ENCODE assay signal across 8 cellular contexts in the genomic region with DNA sequence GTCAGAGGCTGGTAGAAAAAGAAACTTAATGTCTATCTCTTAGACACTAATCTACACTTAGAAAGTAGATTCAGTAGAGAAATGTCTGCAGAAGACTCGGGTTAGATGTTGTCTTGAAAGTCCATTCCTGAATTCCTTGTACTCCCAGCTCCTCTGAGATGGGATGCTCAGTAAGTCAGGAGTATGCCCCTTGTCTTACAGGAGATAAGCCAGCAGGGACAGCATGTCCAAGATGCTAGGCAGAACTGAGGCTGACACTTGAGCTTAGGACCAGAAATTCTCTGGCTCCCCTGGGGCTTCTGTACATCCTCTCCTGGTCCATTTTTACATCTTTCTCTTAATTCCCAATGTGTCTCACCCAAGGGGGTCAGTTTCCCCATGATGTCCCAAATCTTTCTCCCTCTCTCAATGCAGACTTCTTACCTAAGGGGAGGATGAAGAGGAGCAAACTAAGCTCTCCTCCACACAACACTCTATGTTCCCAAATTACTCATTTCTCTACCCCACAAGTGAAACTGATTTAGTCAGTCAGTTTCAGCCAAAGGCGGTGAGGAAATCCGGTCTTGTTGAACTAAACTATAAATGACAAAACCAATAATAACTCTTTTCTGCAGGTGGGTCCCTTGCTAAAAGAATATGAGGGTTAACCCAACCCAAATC.
DNase-seq lines count a peak whose midpoint lies in the region; ATAC-seq and TF ChIP-seq lines count a peak whose summit lies in the region.

No MANE protein-coding gene starts in this region.

- H3K36me3 ChIP-seq in KMS-11 (ENCODE audit: insufficient read depth), result no peaks in the 10 kb centered on the region

- ATAC-seq in GM21528 (IDR thresholded peaks at IDR 0.05; ENCODE audit: low FRiP score, unreplicated experiment), result peak; percentile 73
- ATAC-seq in stimulated activated effector memory CD8-positive, alpha-beta T cell treated with anti-CD3 and anti-CD28 coated beads, Interleukin-12 subunit alpha, Interleukin-12 subunit beta, amount 100 ng/mL, for 72 hours, result peak; percentile 70

- H2AFZ ChIP-seq in KMS-11 (ENCODE audit: low read depth), result no peak overlapping the region

- H3K4me2 ChIP-seq in KMS-11, result peak overlapping the region; percentile 84

- H3K27ac ChIP-seq in KMS-11, result peak overlapping the region; percentile 58

- H3K9ac ChIP-seq in KMS-11, result no peak overlapping the region

- DNase-seq in amniotic epithelial cell (ENCODE audit: low read depth) (peak; percentile 49), cerebellum (ENCODE audit: low spot score) (no peak), NCI-H446 treated with DMSO at 0.1 percent for 48 hours (lab: John Stamatoyannopoulos, UW) (no peak), NCI-H1092 treated with DMSO at 0.1 percent for 48 hours (lab: John Stamatoyannopoulos, UW) (no peak)
- peak in 1 of 2 donors; percentile 65 for DNase-seq in stimulated activated effector memory CD8-positive, alpha-beta T cell treated with anti-CD3 and anti-CD28 coated beads, Interleukin-12 subunit alpha, Interleukin-12 subunit beta, amount 100 ng/mL, for 72 hours (ENCODE audit: low spot score in 2 of 2)

- no peaks in the 10 kb centered on the region for H3K9me3 Mint-ChIP-seq in stimulated activated effector memory CD8-positive, alpha-beta T cell treated with anti-CD3 and anti-CD28 coated beads, Interleukin-12 subunit alpha, Interleukin-12 subunit beta, amount 100 ng/mL, for 72 hours

- peak overlapping the region; percentile 50; the same call in 1 of the 2 replicates for H3K4me3 ChIP-seq in GM08714 (ENCODE audit: low read length)
- H3K4me3 ChIP-seq in KMS-11 (IDR thresholded peaks at IDR 0.05; ENCODE audit: insufficient read depth, low read depth, low read length), result no peak overlapping the region

- H3K79me2 ChIP-seq in KMS-11 (ENCODE audit: insufficient read depth, low read depth), result no peaks in the 10 kb centered on the region

- no peaks in the 10 kb centered on the region for H3K27me3 ChIP-seq in KMS-11 (ENCODE audit: insufficient read depth, low read depth)

- no peaks in the 10 kb centered on the region for H3K36me3 Mint-ChIP-seq in stimulated activated effector memory CD8-positive, alpha-beta T cell treated with anti-CD3 and anti-CD28 coated beads, Interleukin-12 subunit alpha, Interleukin-12 subunit beta, amount 100 ng/mL, for 72 hours

- no peak overlapping the region for H3K4me3 Mint-ChIP-seq in stimulated activated effector memory CD8-positive, alpha-beta T cell treated with anti-CD3 and anti-CD28 coated beads, Interleukin-12 subunit alpha, Interleukin-12 subunit beta, amount 100 ng/mL, for 72 hours

- H3K4me1 ChIP-seq in KMS-11 (ENCODE audit: low read depth, poor library complexity, severe bottlenecking), result peaks cover 70% of the 10 kb centered on the region

- H4K20me1 ChIP-seq in KMS-11 (ENCODE audit: insufficient read depth), result no peaks in the 10 kb centered on the region

- H3K4me1 Mint-ChIP-seq in stimulated activated effector memory CD8-positive, alpha-beta T cell treated with anti-CD3 and anti-CD28 coated beads, Interleukin-12 subunit alpha, Interleukin-12 subunit beta, amount 100 ng/mL, for 72 hours, result peaks cover 44% of the 10 kb centered on the region

- peak overlapping the region; percentile 90 for H3K27ac Mint-ChIP-seq in stimulated activated effector memory CD8-positive, alpha-beta T cell treated with anti-CD3 and anti-CD28 coated beads, Interleukin-12 subunit alpha, Interleukin-12 subunit beta, amount 100 ng/mL, for 72 hours

- no peak for TF ChIP-seq CTCF in KMS-11 (conservative IDR thresholded peaks at IDR 0.05; ENCODE audit: low read depth, low read length)
